Comparison of ENCODE assay signal across 8 cellular contexts in the genomic region with DNA sequence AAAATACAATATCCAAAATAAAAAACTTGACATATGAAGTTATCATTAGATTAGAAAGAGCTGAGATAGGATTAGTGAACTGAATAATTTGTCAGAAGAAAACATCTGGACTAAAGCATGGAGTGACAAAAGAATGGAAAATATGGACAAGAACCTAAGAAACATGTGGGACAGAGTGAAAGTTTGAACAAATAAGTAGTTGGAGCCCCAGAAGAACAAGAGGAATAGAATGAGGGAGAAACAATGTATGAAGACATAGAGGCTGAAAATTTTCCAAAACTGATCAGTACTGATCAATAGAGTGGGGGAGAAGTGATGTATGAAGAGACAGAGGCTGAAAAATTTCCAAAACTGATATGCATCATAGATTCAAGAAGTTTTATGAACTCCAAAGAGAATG.
"Had no signal": no experiment of that assay in that cellular context is flagged by ENCODE, and none has a peak within 500 bp of the region (broad histone marks: within the 10 kb centered on the region; RNA-seq: fewer than 3 reads in every experiment).

No MANE protein-coding gene starts in this region.

- H3K4me3 ChIP-seq: GM12878 had no signal

- FAIRE-seq: G401.6, GM12878, GM12891, GM12892, GM18507, GM19239 had no signal

- DNase-seq: GDM1, GF-D8 had no signal

- ATAC-seq: GM12878 had no signal
